ENCODE assay signal across 8 cellular contexts in the genomic region with DNA sequence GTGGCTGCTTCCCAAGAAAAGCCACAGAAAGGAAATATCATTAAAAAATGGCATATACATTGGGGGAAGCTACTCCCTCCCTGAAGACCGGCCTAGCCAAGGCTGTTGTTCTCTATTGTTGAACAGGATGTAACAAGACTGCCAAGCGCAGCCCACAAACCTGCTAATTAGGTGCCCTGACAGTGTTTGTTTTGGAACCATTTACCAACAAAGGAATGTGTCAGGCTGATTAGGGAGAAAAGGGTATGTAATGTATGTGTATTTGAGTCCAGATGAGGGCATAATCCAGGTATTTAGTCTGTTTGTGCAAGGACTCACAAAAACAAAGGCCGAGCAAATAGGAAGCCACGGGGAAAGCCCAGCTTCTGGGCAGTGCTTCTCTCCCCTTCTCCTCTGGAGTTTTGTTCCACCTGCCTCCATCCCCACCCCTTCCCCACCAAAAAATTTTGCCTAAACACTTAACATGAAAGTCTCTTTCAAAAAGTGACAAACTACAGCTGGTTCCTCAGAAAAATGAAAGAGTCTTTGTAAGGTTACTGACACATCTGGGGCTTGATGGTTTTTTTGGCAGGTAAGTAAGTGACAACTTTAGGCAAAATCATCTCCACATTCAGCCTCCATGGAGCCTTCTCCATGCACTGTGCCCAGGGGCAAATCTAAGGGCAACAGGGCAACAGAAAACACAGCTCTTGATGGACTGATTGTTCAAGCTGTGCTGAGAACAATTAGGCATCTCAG.
DNase-seq lines count a peak whose midpoint lies in the region; ATAC-seq and TF ChIP-seq lines count a peak whose summit lies in the region.

No MANE protein-coding gene starts in this region.

- peaks cover 3 to 5% (median 3%) of the 10 kb centered on the region in 3 donors for H3K36me3 Mint-ChIP-seq in immature natural killer cell
- H3K36me3 Mint-ChIP-seq in type B pancreatic cell, result peaks cover 4% of the 10 kb centered on the region

- H3K4me1 Mint-ChIP-seq in immature natural killer cell (peaks cover 26 to 29% of the 10 kb centered on the region in 2 donors), type B pancreatic cell (ENCODE audit: unreplicated experiment) (peaks cover 14% of the 10 kb centered on the region)

- DNase-seq in SIG-M5 treated with dmso at 0.1 percent for 504 hours (lab: John Stamatoyannopoulos, UW; ENCODE audit: unreplicated experiment) (peak; percentile 9), SIG-M5 (lab: John Stamatoyannopoulos, UW) (no peak), UCSD-AML1 (lab: John Stamatoyannopoulos, UW; ENCODE audit: unreplicated experiment) (peak; percentile 54), immature natural killer cell (peak; percentile 16 to 32 (median 24)), type B pancreatic cell (ENCODE audit: extremely low spot score, unreplicated experiment) (no peak), dedifferentiated amniotic fluid mesenchymal stem cell (ENCODE audit: extremely low spot score) (no peak)
- no peak for DNase-seq in activated effector memory CD4-positive, alpha-beta T cell treated with Interleukin-2 at 50 U/mL for 16 hours

- H3K27me3 Mint-ChIP-seq in immature natural killer cell (ENCODE audit: low read depth in 3 of 3) (no peaks in the 10 kb centered on the region), type B pancreatic cell (no peaks in the 10 kb centered on the region)

- H3K9me3 Mint-ChIP-seq in immature natural killer cell, result no peaks in the 10 kb centered on the region
- H3K9me3 Mint-ChIP-seq in type B pancreatic cell, result no peaks in the 10 kb centered on the region

- H3K4me3 Mint-ChIP-seq in immature natural killer cell (peak overlapping the region; percentile 31 to 68 (median 48)), type B pancreatic cell (no peak overlapping the region)

- no peak for ATAC-seq in HG02642 (IDR thresholded peaks at IDR 0.05; ENCODE audit: poor library complexity, unreplicated experiment)

- H3K27ac Mint-ChIP-seq in immature natural killer cell, result peak overlapping the region; percentile 61 to 91 (median 74)
- H3K27ac Mint-ChIP-seq in type B pancreatic cell, result peak overlapping the region; percentile 84

- TF ChIP-seq CTCF in type B pancreatic cell (conservative IDR thresholded peaks at IDR 0.05), result no peak

Comparison
In these comparisons a context has a peak if more than half of its experiments do, and no peak if none do; other contexts are left out.
1. DNase-seq: peak in SIG-M5 treated with dmso at 0.1 percent for 504 hours (single experiment), UCSD-AML1 (single experiment) and immature natural killer cell (3 of 3); none in SIG-M5 (single experiment), type B pancreatic cell (single experiment), activated effector memory CD4-positive, alpha-beta T cell treated with Interleukin-2 at 50 U/mL for 16 hours (single experiment) and dedifferentiated amniotic fluid mesenchymal stem cell (single experiment).